Comparison of ENCODE assay signal across 9 cellular contexts in the genomic region with DNA sequence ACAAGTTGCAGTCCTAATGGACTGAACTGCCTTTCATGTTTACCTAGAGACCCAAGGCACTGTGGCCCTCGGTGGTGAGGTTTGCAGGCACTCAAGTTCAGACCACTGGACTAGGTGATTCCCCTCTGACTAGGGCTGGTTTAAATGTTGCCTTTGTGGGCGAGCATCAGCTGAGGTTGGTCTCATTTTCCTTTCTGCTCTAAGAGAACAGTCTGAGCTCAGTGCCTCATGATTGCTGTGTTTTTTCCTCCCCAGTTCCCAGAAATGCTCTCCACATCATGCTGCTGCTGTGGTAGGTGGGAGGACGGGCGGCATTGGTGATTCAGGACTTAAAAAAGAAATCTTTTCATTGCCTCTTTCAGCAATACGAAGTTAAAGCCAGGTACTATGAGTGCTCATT.
DNase-seq lines count a peak whose midpoint lies in the region; ATAC-seq, FAIRE-seq and TF ChIP-seq lines count a peak whose summit lies in the region.
"Had no signal": no experiment of that assay in that cellular context is flagged by ENCODE, and none has a peak within 500 bp of the region (broad histone marks: within the 10 kb centered on the region; RNA-seq: fewer than 3 reads in every experiment).

No MANE protein-coding gene starts in this region.

- peaks cover 3% of the 10 kb centered on the region for H3K9me3 Mint-ChIP-seq in activated CD4-positive, alpha-beta T cell treated with anti-CD3 and anti-CD28 coated beads for 36 hours (ENCODE audit: low read depth)

- CTCF ChIA-PET in activated CD4-positive, alpha-beta T cell treated with anti-CD3 and anti-CD28 coated beads for 36 hours (lab: Charles Lee): interaction anchor here (0.6 to 2.0 kb wide), 6 partner anchors 10 to 353 kb away, joined by 3 to 10 read pairs (median 4); no protein-coding TSS in a partner anchor

- no peak for FAIRE-seq in pancreas (lab: Jason Lieb, UNC)

- H3K4me3 ChIP-seq in pancreas: no peak overlapping the region
- H3K4me3 ChIP-seq: Peyer's patch had no signal

- H3K4me1 Mint-ChIP-seq in activated CD4-positive, alpha-beta T cell treated with anti-CD3 and anti-CD28 coated beads for 36 hours: peaks cover 6% of the 10 kb centered on the region

- H3K36me3 ChIP-seq in pancreas: no peaks in the 10 kb centered on the region
- H3K36me3 ChIP-seq: Peyer's patch had no signal

- TF ChIP-seq CTCF in pancreas (IDR thresholded peaks at IDR 0.05): no peak

- H3K27ac ChIP-seq in pancreas: no peak overlapping the region
- H3K27ac ChIP-seq: Peyer's patch had no signal

- POLR2A ChIA-PET in activated CD4-positive, alpha-beta T cell treated with anti-CD3 and anti-CD28 coated beads for 36 hours (lab: Charles Lee): interaction anchor here (0.6 kb wide), 1 partner anchor 1306 kb away, joined by 3 read pairs; no protein-coding TSS in a partner anchor

- peak overlapping the region; percentile 11 for H3K27ac Mint-ChIP-seq in activated CD4-positive, alpha-beta T cell treated with anti-CD3 and anti-CD28 coated beads for 36 hours

- no peaks in the 10 kb centered on the region for H3K4me1 ChIP-seq in pancreas
- H3K4me1 ChIP-seq: Peyer's patch had no signal

- intact Hi-C loops in activated CD4-positive, alpha-beta T cell treated with anti-CD3 and anti-CD28 coated beads for 36 hours (cut with DNase I, micrococcal nuclease): no loop called here
- intact Hi-C loops in pancreas (cut with DNase I): no loop called here

- WGBS in pancreas, 2 donors: 80 to 86% methylated on average over 5 of the region's 5 CpGs

- H3K27me3 Mint-ChIP-seq in activated CD4-positive, alpha-beta T cell treated with anti-CD3 and anti-CD28 coated beads for 36 hours: no peaks in the 10 kb centered on the region

- DNase-seq in activated CD4-positive, alpha-beta T cell treated with anti-CD3 and anti-CD28 coated beads for 36 hours: peak; percentile 62
- DNase-seq in activated CD4-positive, alpha-beta T cell treated with anti-CD3 and anti-CD28 coated beads, Interleukin-2, amount 50 U/mL, for 4 hours: no peak
- peak in 2 of 3 donors; percentile 9 to 30 for DNase-seq in stimulated activated CD4-positive, alpha-beta T cell treated with anti-CD3 and anti-CD28 coated beads, TNF-alpha, amount 100 ng/mL, for 48 hours (ENCODE audit: low read depth in 3 of 3)
- no peak for DNase-seq in Kasumi-1 (lab: John Stamatoyannopoulos, UW)
- no peak for DNase-seq in pancreas
- no peak for DNase-seq in GM19238 (ENCODE audit: insufficient read length, low spot score)
- DNase-seq: Peyer's patch had no signal

- H3K27me3 ChIP-seq in pancreas: no peaks in the 10 kb centered on the region
- H3K27me3 ChIP-seq: Peyer's patch had no signal

- ATAC-seq in activated CD4-positive, alpha-beta T cell treated with anti-CD3 and anti-CD28 coated beads for 36 hours: peak; percentile 96
- peak; percentile 96 for ATAC-seq in GM21723 (IDR thresholded peaks at IDR 0.05; ENCODE audit: unreplicated experiment)
- ATAC-seq in HG03439 (IDR thresholded peaks at IDR 0.05; ENCODE audit: unreplicated experiment): peak; percentile 88
- no peak for ATAC-seq in pancreas

- no peak overlapping the region for H3K4me3 Mint-ChIP-seq in activated CD4-positive, alpha-beta T cell treated with anti-CD3 and anti-CD28 coated beads for 36 hours

- no peaks in the 10 kb centered on the region for H3K9me3 ChIP-seq in pancreas
- H3K9me3 ChIP-seq: Peyer's patch had no signal

- peaks cover 1% of the 10 kb centered on the region for H3K36me3 Mint-ChIP-seq in activated CD4-positive, alpha-beta T cell treated with anti-CD3 and anti-CD28 coated beads for 36 hours (ENCODE audit: low read depth)

Comparison
In these comparisons a context has a peak if more than half of its experiments do, and no peak if none do; other contexts are left out.
1. DNase-seq: peak in activated CD4-positive, alpha-beta T cell treated with anti-CD3 and anti-CD28 coated beads for 36 hours (single experiment) and stimulated activated CD4-positive, alpha-beta T cell treated with anti-CD3 and anti-CD28 coated beads, TNF-alpha, amount 100 ng/mL, for 48 hours (2 of 3); none in activated CD4-positive, alpha-beta T cell treated with anti-CD3 and anti-CD28 coated beads, Interleukin-2, amount 50 U/mL, for 4 hours (0 of 2), Kasumi-1 (0 of 2), pancreas (0 of 6) and GM19238 (single experiment).
2. ATAC-seq: peak in activated CD4-positive, alpha-beta T cell treated with anti-CD3 and anti-CD28 coated beads for 36 hours (single experiment), GM21723 (single experiment) and HG03439 (single experiment); none in pancreas (0 of 4).